ENCODE assay signal across 16 cellular contexts in the genomic region with DNA sequence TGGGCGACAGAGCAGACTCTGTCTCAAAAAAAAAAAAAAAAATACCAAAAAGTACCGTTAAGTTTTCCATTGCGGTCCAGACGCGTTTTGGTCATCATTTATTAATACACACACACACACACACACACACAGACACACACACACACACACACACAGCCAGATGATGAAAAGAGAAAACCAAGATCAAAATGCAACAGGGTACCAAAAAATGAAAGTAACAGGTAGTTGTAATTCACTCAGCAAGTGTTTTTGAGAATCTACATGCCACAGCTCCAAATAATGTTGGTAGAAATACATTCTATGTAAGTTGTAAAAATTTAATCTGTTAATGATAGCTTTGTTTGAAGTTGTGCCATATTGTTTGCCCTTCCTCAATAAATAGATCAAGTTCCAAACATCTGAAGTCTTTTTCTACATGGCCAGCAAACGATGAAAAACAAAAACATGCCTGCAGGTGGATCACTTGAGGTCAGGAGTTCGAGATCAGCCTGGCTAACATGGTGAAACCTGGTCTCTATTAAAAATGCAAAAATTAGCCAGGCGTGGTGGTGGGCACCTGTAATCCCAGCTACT.
"Had no signal": no experiment of that assay in that cellular context is flagged by ENCODE, and none has a peak within 500 bp of the region (broad histone marks: within the 10 kb centered on the region; RNA-seq: fewer than 3 reads in every experiment).

No MANE protein-coding gene starts in this region.

- H3K27me3 Mint-ChIP-seq: natural killer cell treated with Interleukin-12 subunit alpha and Interleukin-12 subunit beta and Interleukin-15 and Interleukin-18, amount 100 ng/mL, for 72 hours; stimulated activated naive CD8-positive, alpha-beta T cell treated with anti-CD3 and anti-CD28 coated beads, Interleukin-15, Interleukin-2, amounts not matched to agents 100 ng/mL and 50 ng/mL, for 24 hours had no signal

- DNase-seq: activated CD4-positive, CD25-positive, alpha-beta regulatory T cell; anterior cingulate cortex; cerebellar nuclear complex; effector memory CD4-positive, alpha-beta T cell; foreskin keratinocyte; head of caudate nucleus; immature natural killer cell; mesendoderm; nucleus accumbens; right cardiac atrium; stimulated activated CD4-positive, alpha-beta T cell treated with anti-CD3 and anti-CD28 coated beads, Interleukin-4, amount 100 ng/mL, for 24 hours; upper lobe of right lung had no signal

- H3K4me3 Mint-ChIP-seq: immature natural killer cell; natural killer cell treated with Interleukin-12 subunit alpha and Interleukin-12 subunit beta and Interleukin-15 and Interleukin-18, amount 100 ng/mL, for 72 hours; stimulated activated naive CD8-positive, alpha-beta T cell treated with anti-CD3 and anti-CD28 coated beads, Interleukin-15, Interleukin-2, amounts not matched to agents 100 ng/mL and 50 ng/mL, for 24 hours; T-helper 1 cell treated with Interleukin-12 subunit alpha and Interleukin-12 subunit beta and Interleukin-4 antibody, amounts not matched to agents 30 μg/mL and 1 μg/mL, for 36 hours had no signal

- H3K27ac Mint-ChIP-seq: natural killer cell treated with Interleukin-12 subunit alpha and Interleukin-12 subunit beta and Interleukin-15 and Interleukin-18, amount 100 ng/mL, for 72 hours; stimulated activated naive CD8-positive, alpha-beta T cell treated with anti-CD3 and anti-CD28 coated beads, Interleukin-15, Interleukin-2, amounts not matched to agents 100 ng/mL and 50 ng/mL, for 24 hours; T-helper 1 cell treated with Interleukin-12 subunit alpha and Interleukin-12 subunit beta and Interleukin-4 antibody, amounts not matched to agents 30 μg/mL and 1 μg/mL, for 36 hours had no signal

- H3K9me3 Mint-ChIP-seq: activated naive CD4-positive, alpha-beta T cell treated with anti-CD3 and anti-CD28 coated beads, Interleukin-2, amount 50 U/mL, for 72 hours; immature natural killer cell; natural killer cell treated with Interleukin-12 subunit alpha and Interleukin-12 subunit beta and Interleukin-15 and Interleukin-18, amount 100 ng/mL, for 72 hours; stimulated activated naive CD8-positive, alpha-beta T cell treated with anti-CD3 and anti-CD28 coated beads, Interleukin-15, Interleukin-2, amounts not matched to agents 100 ng/mL and 50 ng/mL, for 24 hours; T-helper 1 cell treated with Interleukin-12 subunit alpha and Interleukin-12 subunit beta and Interleukin-4 antibody, amounts not matched to agents 30 μg/mL and 1 μg/mL, for 36 hours had no signal
